In the genomic region with DNA sequence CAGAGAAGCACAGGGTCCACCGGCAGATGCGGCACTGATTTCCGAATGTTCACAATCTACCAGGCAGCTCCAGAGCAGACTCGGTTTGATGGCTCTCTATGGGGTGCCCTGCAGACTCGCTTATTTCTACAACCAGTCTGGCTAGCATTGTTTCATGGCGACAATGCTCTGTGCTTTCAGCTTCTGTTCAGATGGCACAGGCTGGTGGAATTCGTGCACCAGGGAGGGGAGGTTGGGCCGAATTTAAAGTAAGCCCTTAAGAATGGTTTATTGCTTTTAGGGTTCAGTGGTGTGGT, we compare ENCODE assay signal across 23 cellular contexts. TPM values are rescaled to one million over a fixed set of nuclear protein-coding genes. Genes with fewer than 3 reads are reported as not detected.
"Had no signal": no experiment of that assay in that cellular context is flagged by ENCODE, and none has a peak within 500 bp of the region (broad histone marks: within the 10 kb centered on the region; RNA-seq: fewer than 3 reads in every experiment).

No MANE protein-coding gene starts in this region.

- H3K9me3 Mint-ChIP-seq: activated CD8-positive, alpha-beta T cell treated with anti-CD3 and anti-CD28 coated beads for 36 hours; activated T-cell treated with anti-CD3 and anti-CD28 coated beads, Interleukin-2, amount 50 U/mL, for 72 hours; neural progenitor cell; WTC11 had no signal

- H3K36me3 Mint-ChIP-seq: neural progenitor cell, WTC11 had no signal

- H3K4me1 ChIP-seq: ascending aorta, esophagus squamous epithelium, left lung, right lobe of liver, upper lobe of right lung had no signal

- H3K36me3 ChIP-seq: ascending aorta, esophagus squamous epithelium, left lung, neural progenitor cell, right lobe of liver, thoracic aorta, upper lobe of right lung had no signal

- DNase-seq: activated CD4-positive, alpha-beta T cell treated with anti-CD3 and anti-CD28 coated beads for 48 hours; activated CD8-positive, alpha-beta memory T cell treated with anti-CD3 and anti-CD28 coated beads, Interleukin-2, amount 50 U/mL, for 4 hours; activated CD8-positive, alpha-beta T cell treated with anti-CD3 and anti-CD28 coated beads for 36 hours; activated T-cell treated with anti-CD3 and anti-CD28 coated beads, Interleukin-2, amount 50 U/mL, for 72 hours; esophagus squamous epithelium; hippocampal formation; kidney; left lung; mammary epithelial cell; right lobe of liver; stimulated activated CD4-positive, alpha-beta T cell treated with anti-CD3 and anti-CD28 coated beads, Interleukin-4, amount 100 ng/mL, for 4 hours; stimulated activated CD8-positive, alpha-beta memory T cell treated with anti-CD3 and anti-CD28 coated beads, Interleukin-4, amount 100 ng/mL, for 48 hours; upper lobe of right lung had no signal

- H3K4me3 ChIP-seq: ascending aorta, esophagus squamous epithelium, left lung, neural progenitor cell, right lobe of liver, smooth muscle cell, thoracic aorta, upper lobe of right lung had no signal

- H3K4me2 ChIP-seq: neural progenitor cell, smooth muscle cell had no signal

- H3K9me3 ChIP-seq: ascending aorta, esophagus squamous epithelium, left lung, right lobe of liver, thoracic aorta, upper lobe of right lung had no signal

- H3K27ac ChIP-seq: ascending aorta, esophagus squamous epithelium, left lung, neural progenitor cell, right lobe of liver, thoracic aorta, upper lobe of right lung had no signal

- H3K4me3 Mint-ChIP-seq: activated CD8-positive, alpha-beta T cell treated with anti-CD3 and anti-CD28 coated beads for 36 hours; activated T-cell treated with anti-CD3 and anti-CD28 coated beads, Interleukin-2, amount 50 U/mL, for 72 hours; neural progenitor cell; stimulated activated naive CD8-positive, alpha-beta T cell treated with anti-CD3 and anti-CD28 coated beads, Interleukin-15, Interleukin-2, amounts not matched to agents 100 ng/mL and 50 ng/mL, for 24 hours; WTC11 had no signal

- H3K27ac Mint-ChIP-seq: activated CD8-positive, alpha-beta T cell treated with anti-CD3 and anti-CD28 coated beads for 36 hours; activated T-cell treated with anti-CD3 and anti-CD28 coated beads, Interleukin-2, amount 50 U/mL, for 72 hours; neural progenitor cell; stimulated activated naive CD8-positive, alpha-beta T cell treated with anti-CD3 and anti-CD28 coated beads, Interleukin-15, Interleukin-2, amounts not matched to agents 100 ng/mL and 50 ng/mL, for 24 hours; WTC11 had no signal

- H2AFZ ChIP-seq: neural progenitor cell had no signal

- H3K9ac ChIP-seq: neural progenitor cell had no signal

- H3K27me3 ChIP-seq: ascending aorta, right lobe of liver had no signal

RNA-seq across cellular contexts. Expression of a gene that starts 9.9 kb away (rescaled TPM):
- total RNA-seq: activated CD8-positive, alpha-beta T cell treated with anti-CD3 and anti-CD28 coated beads for 36 hours; ascending aorta; endothelial cell of umbilical vein; esophagus squamous epithelium; fibroblast of villous mesenchyme; glomerular endothelial cell; kidney; left lung; osteocyte; smooth muscle cell; upper lobe of right lung had no signal
- polyA plus RNA-seq: endothelial cell of umbilical vein, mammary epithelial cell had no signal
